Comparison of ENCODE assay signal across 1 cellular context in the genomic region with DNA sequence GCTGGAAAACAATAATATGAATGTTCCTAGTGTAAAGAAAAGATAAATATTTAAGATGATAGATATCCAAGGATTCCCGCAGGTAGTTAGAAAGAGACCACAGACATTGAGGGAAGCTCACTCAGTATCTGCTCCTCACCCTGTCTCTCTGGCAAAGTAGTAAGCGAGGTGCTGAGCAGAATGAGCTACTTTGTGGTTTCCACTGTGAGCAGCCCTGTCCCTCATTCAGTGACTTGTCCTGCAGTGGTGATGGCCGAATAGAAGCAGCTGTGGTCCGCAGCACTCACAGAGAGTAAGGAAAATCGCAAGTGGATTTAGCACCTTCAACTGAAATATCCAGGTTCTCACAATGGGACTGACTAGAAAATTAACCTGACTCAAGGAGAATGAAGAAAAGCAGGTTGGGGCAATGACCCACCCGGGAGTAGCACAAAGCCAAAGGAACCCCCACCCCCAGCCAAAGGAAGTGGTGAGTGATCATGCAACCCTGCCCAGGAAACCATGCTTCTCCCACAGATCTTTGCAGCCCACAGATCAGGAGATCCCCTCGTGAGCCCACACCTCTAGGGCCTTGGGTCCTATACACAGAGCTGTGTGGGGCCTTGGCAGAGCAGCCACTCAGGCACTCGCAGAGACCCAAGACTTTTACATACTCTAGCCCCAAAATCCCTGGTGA.
TF ChIP-seq lines count a peak whose summit lies in the region.

No MANE protein-coding gene starts in this region.

TF ChIP-seq in K562, 482 proteins besides CTCF, POLR2A, EP300 and RAD21 (continued from another document and continues in another):
- peak; percentile 23; the same call in 1 of the 2 replicates for TF ChIP-seq CUX1 (CRISPR knock-in tag; IDR thresholded peaks at IDR 0.05)
- TF ChIP-seq RCOR1 (IDR thresholded peaks at IDR 0.05; ENCODE audit: borderline replicate concordance in 1 of 2, low read depth in 2 of 2, low read length in 2 of 2): no peak
- TF ChIP-seq ZNF444 (CRISPR knock-in tag; IDR thresholded peaks at IDR 0.05): peak; percentile 13; the same call in 1 of the 2 replicates
- no peak for TF ChIP-seq ZBTB1 (CRISPR knock-in tag; IDR thresholded peaks at IDR 0.05; ENCODE audit: borderline replicate concordance, low read depth)
- no peak for TF ChIP-seq XRCC3 (IDR thresholded peaks at IDR 0.05)
- 0 out of 2 replicates have a peak, but pooled peaks have one; percentile 2 for TF ChIP-seq ZNF584 (CRISPR knock-in tag; IDR thresholded peaks at IDR 0.05; ENCODE audit: low read depth)
- TF ChIP-seq FOXP1 (CRISPR knock-in tag; IDR thresholded peaks at IDR 0.05): no peak
- TF ChIP-seq ZNF217 (CRISPR knock-in tag; IDR thresholded peaks at IDR 0.05): no peak
- TF ChIP-seq GABPA (tag; conservative IDR thresholded peaks at IDR 0.05; ENCODE audit: low read depth): peak; percentile 53
- TF ChIP-seq, protein P1, sequence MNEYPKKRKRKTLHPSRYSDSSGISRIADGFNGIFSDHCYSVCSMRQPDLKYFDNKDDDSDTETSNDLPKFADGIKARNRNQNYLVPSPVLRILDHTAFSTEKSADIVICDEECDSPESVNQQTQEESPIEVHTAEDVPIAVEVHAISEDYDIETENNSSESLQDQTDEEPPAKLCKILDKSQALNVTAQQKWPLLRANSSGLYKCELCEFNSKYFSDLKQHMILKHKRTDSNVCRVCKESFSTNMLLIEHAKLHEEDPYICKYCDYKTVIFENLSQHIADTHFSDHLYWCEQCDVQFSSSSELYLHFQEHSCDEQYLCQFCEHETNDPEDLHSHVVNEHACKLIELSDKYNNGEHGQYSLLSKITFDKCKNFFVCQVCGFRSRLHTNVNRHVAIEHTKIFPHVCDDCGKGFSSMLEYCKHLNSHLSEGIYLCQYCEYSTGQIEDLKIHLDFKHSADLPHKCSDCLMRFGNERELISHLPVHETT (CRISPR knock-in tag; conservative IDR thresholded peaks at IDR 0.05 in 1 of 2, IDR thresholded peaks at IDR 0.05 in 1 of 2): peak in 1 of 2 experiments; percentile 38; a peak in 1 of 4 replicates
- TF ChIP-seq VEZF1 (CRISPR knock-in tag; IDR thresholded peaks at IDR 0.05): 0 out of 2 replicates have a peak, but pooled peaks have one; percentile 4
- no peak for TF ChIP-seq POLR2AphosphoS2 (IDR thresholded peaks at IDR 0.05; ENCODE audit: low read length)
- TF ChIP-seq MBD2 (IDR thresholded peaks at IDR 0.05; ENCODE audit: borderline replicate concordance, low read depth): no peak
- TF ChIP-seq CAMTA2 (CRISPR knock-in tag; conservative IDR thresholded peaks at IDR 0.05): no peak
- no peak for TF ChIP-seq PHB (CRISPR knock-in tag; IDR thresholded peaks at IDR 0.05)
- TF ChIP-seq KDM4B (IDR thresholded peaks at IDR 0.05; ENCODE audit: borderline replicate concordance in 2 of 2, low read depth in 1 of 2): no peak
- TF ChIP-seq ZNF76 (CRISPR knock-in tag; IDR thresholded peaks at IDR 0.05; ENCODE audit: borderline replicate concordance): peak; percentile 24; the same call in 1 of the 2 replicates
- TF ChIP-seq CBX5 (IDR thresholded peaks at IDR 0.05; ENCODE audit: borderline replicate concordance, low read depth): no peak
- TF ChIP-seq ZFP30 (CRISPR knock-in tag; IDR thresholded peaks at IDR 0.05; ENCODE audit: borderline replicate concordance): no peak
- TF ChIP-seq MTF1 (CRISPR knock-in tag; IDR thresholded peaks at IDR 0.05; ENCODE audit: borderline replicate concordance): no peak
- TF ChIP-seq, protein P2, sequence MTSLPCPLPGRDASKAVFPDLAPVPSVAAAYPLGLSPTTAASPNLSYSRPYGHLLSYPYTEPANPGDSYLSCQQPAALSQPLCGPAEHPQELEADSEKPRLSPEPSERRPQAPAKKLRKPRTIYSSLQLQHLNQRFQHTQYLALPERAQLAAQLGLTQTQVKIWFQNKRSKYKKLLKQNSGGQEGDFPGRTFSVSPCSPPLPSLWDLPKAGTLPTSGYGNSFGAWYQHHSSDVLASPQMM (CRISPR knock-in tag; IDR thresholded peaks at IDR 0.05): no peak
- TF ChIP-seq ATF4 (CRISPR knock-in tag; IDR thresholded peaks at IDR 0.05): 0 out of 2 replicates have a peak, but pooled peaks have one; percentile 21
- no peak for TF ChIP-seq ZNF140 (CRISPR knock-in tag; IDR thresholded peaks at IDR 0.05)
- TF ChIP-seq ZNF589 (CRISPR knock-in tag; IDR thresholded peaks at IDR 0.05; ENCODE audit: low read depth): no peak
- no peak for TF ChIP-seq PTBP1 (IDR thresholded peaks at IDR 0.05; ENCODE audit: low read depth, low read length)
- TF ChIP-seq, protein P3, sequence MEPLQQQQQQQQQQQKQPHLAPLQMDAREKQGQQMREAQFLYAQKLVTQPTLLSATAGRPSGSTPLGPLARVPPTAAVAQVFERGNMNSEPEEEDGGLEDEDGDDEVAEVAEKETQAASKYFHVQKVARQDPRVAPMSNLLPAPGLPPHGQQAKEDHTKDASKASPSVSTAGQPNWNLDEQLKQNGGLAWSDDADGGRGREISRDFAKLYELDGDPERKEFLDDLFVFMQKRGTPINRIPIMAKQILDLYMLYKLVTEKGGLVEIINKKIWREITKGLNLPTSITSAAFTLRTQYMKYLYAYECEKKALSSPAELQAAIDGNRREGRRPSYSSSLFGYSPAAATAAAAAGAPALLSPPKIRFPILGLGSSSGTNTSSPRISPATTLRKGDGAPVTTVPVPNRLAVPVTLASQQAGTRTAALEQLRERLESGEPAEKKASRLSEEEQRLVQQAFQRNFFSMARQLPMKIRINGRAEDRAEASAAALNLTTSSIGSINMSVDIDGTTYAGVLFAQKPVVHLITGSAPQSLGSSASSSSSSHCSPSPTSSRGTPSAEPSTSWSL (CRISPR knock-in tag; IDR thresholded peaks at IDR 0.05; ENCODE audit: borderline replicate concordance): no peak
- TF ChIP-seq ZNF79 (CRISPR knock-in tag; IDR thresholded peaks at IDR 0.05; ENCODE audit: low read depth): peak; percentile 64; the same call in 1 of the 2 replicates
- TF ChIP-seq ZNF174 (CRISPR knock-in tag; IDR thresholded peaks at IDR 0.05): no peak
- TF ChIP-seq CBX2 (IDR thresholded peaks at IDR 0.05; ENCODE audit: insufficient read depth, low read length, poor library complexity, severe bottlenecking): no peak
- no peak for TF ChIP-seq CHD2 (IDR thresholded peaks at IDR 0.05; ENCODE audit: low read depth, low read length)
- TF ChIP-seq ZBTB2 (IDR thresholded peaks at IDR 0.05): no peak
- TF ChIP-seq RBM39 (optimal IDR thresholded peaks at IDR 0.05; ENCODE audit: low read depth, low read length): no peak
- TF ChIP-seq PPARD (CRISPR knock-in tag; IDR thresholded peaks at IDR 0.05): no peak
- peak; percentile 60; the same call in 1 of the 2 replicates for TF ChIP-seq ZBTB17 (CRISPR knock-in tag; IDR thresholded peaks at IDR 0.05)
- no peak for TF ChIP-seq MTA2 (IDR thresholded peaks at IDR 0.05; ENCODE audit: low read depth)
- 0 out of 2 replicates have a peak, but pooled peaks have one; percentile 74 for TF ChIP-seq ZNF75A (CRISPR knock-in tag; IDR thresholded peaks at IDR 0.05)
- TF ChIP-seq, protein P4, sequence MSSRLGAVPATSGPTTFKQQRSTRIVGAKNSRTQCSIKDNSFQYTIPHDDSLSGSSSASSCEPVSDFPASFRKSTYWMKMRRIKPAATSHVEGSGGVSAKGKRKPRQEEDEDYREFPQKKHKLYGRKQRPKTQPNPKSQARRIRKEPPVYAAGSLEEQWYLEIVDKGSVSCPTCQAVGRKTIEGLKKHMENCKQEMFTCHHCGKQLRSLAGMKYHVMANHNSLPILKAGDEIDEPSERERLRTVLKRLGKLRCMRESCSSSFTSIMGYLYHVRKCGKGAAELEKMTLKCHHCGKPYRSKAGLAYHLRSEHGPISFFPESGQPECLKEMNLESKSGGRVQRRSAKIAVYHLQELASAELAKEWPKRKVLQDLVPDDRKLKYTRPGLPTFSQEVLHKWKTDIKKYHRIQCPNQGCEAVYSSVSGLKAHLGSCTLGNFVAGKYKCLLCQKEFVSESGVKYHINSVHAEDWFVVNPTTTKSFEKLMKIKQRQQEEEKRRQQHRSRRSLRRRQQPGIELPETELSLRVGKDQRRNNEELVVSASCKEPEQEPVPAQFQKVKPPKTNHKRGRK (tag; IDR thresholded peaks at IDR 0.05): no peak
- TF ChIP-seq ZNF253 (CRISPR knock-in tag; conservative IDR thresholded peaks at IDR 0.05): no peak
- TF ChIP-seq SNRNP70 (optimal IDR thresholded peaks at IDR 0.05; ENCODE audit: low read depth, low read length): no peak
- TF ChIP-seq, protein P5, sequence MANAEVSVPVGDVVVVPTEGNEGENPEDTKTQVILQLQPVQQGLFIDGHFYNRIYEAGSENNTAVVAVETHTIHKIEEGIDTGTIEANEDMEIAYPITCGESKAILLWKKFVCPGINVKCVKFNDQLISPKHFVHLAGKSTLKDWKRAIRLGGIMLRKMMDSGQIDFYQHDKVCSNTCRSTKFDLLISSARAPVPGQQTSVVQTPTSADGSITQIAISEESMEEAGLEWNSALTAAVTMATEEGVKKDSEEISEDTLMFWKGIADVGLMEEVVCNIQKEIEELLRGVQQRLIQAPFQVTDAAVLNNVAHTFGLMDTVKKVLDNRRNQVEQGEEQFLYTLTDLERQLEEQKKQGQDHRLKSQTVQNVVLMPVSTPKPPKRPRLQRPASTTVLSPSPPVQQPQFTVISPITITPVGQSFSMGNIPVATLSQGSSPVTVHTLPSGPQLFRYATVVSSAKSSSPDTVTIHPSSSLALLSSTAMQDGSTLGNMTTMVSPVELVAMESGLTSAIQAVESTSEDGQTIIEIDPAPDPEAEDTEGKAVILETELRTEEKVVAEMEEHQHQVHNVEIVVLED (CRISPR knock-in tag; IDR thresholded peaks at IDR 0.05): no peak
- no peak for TF ChIP-seq ZBTB43 (CRISPR knock-in tag; IDR thresholded peaks at IDR 0.05)
- no peak for TF ChIP-seq ZNF121 (CRISPR knock-in tag; conservative IDR thresholded peaks at IDR 0.05)
